Comparison of ENCODE assay signal across 13 cellular contexts in genomic region chr2:20618468-20618885, GRCh38. TPM values are rescaled to one million over a fixed set of nuclear protein-coding genes. Genes with fewer than 3 reads are reported as not detected.
DNase-seq lines count a peak whose midpoint lies in the region; ATAC-seq, FAIRE-seq and TF ChIP-seq lines count a peak whose summit lies in the region.
"Had no signal": no experiment of that assay in that cellular context is flagged by ENCODE, and none has a peak within 500 bp of the region (broad histone marks: within the 10 kb centered on the region; RNA-seq: fewer than 3 reads in every experiment).

No MANE protein-coding gene starts in this region.

- TF ChIP-seq CTCF in BE2C (IDR thresholded peaks at IDR 0.05; ENCODE audit: low read depth, low read length): no peak
- TF ChIP-seq CTCF in ascending aorta (IDR thresholded peaks at IDR 0.05): no peak
- TF ChIP-seq CTCF in kidney (IDR thresholded peaks at IDR 0.05; ENCODE audit: borderline replicate concordance, extremely low read depth, insufficient read depth): no peak

- H3K9me3 ChIP-seq in BE2C: no peaks in the 10 kb centered on the region
- no peaks in the 10 kb centered on the region for H3K9me3 ChIP-seq in ascending aorta
- no peaks in the 10 kb centered on the region for H3K9me3 ChIP-seq in kidney (ENCODE audit: control insufficient read depth in 1 of 2, low read length in 2 of 2)
- H3K9me3 ChIP-seq: MG63 had no signal

- H3K27me3 ChIP-seq in BE2C (no peaks in the 10 kb centered on the region), ascending aorta (no peaks in the 10 kb centered on the region)
- H3K27me3 ChIP-seq: MG63, neural progenitor cell had no signal

- DNase-seq in BE2C: peak; percentile 24
- peak; percentile 65 to 91 for DNase-seq in ascending aorta (ENCODE audit: low spot score in 2 of 2)
- no peak for DNase-seq in kidney
- DNase-seq in sciatic nerve (ENCODE audit: low spot score): peak; percentile 68
- no peak for DNase-seq in retina
- no peak for DNase-seq in ecto neural progenitor cell (ENCODE audit: low spot score)
- DNase-seq: activated CD4-positive, alpha-beta T cell treated with anti-CD3 and anti-CD28 coated beads, Interleukin-2, amount 10 ng/mL, durations not matched to agents 7 days and 5 days; CD4-positive, alpha-beta T cell had no signal

- peak overlapping the region in 1 of 2 donors; percentile 90 for H3K9ac ChIP-seq in kidney (ENCODE audit: low read length in 2 of 2)
- H3K9ac ChIP-seq: neural progenitor cell had no signal

- no peaks in the 10 kb centered on the region; the same call in 1 of the 2 replicates for H3K36me3 ChIP-seq in BE2C
- H3K36me3 ChIP-seq in ascending aorta: peaks cover 28 to 37% of the 10 kb centered on the region in 2 donors
- peaks cover 13 to 31% of the 10 kb centered on the region in 2 donors for H3K36me3 ChIP-seq in kidney (ENCODE audit: control insufficient read depth in 1 of 2, insufficient read depth in 2 of 2, low read length in 2 of 2)
- H3K36me3 ChIP-seq: neural progenitor cell had no signal

- ATAC-seq in sciatic nerve (peak; percentile 19), GM21381 (IDR thresholded peaks at IDR 0.05; ENCODE audit: unreplicated experiment) (no peak), GM19023 (IDR thresholded peaks at IDR 0.05; ENCODE audit: unreplicated experiment) (no peak)

- H3K4me1 ChIP-seq in BE2C (peaks cover 49% of the 10 kb centered on the region), ascending aorta (peaks cover 51 to 59% of the 10 kb centered on the region in 2 donors), kidney (ENCODE audit: control insufficient read depth in 1 of 2, insufficient read depth in 1 of 2, low read depth in 1 of 2, low read length in 2 of 2) (peaks cover 57 to 65% of the 10 kb centered on the region in 2 donors)

- intact Hi-C loops in ascending aorta (cut with DNase I): loop anchor here (1.0 kb wide), 3 partner anchors 16 to 174 kb away; no protein-coding TSS in a partner anchor
- intact Hi-C loops in kidney (cut with DNase I): no loop called here
- intact Hi-C loops in sciatic nerve (cut with DNase I): no loop called here

- no peak for FAIRE-seq in kidney (lab: Jason Lieb, UNC)
- FAIRE-seq: GM12878 had no signal

- H3K27ac ChIP-seq in ascending aorta: peak overlapping the region; percentile 97 to 98
- peak overlapping the region; percentile 91 to 97 for H3K27ac ChIP-seq in kidney (ENCODE audit: low read depth in 2 of 2, low read length in 2 of 2)
- H3K27ac ChIP-seq: neural progenitor cell had no signal

- H3K4me3 ChIP-seq in BE2C (ENCODE audit: low read depth, low read length) (no peak overlapping the region), ascending aorta (peak overlapping the region in 1 of 2 donors; percentile 7), kidney (ENCODE audit: low read length in 2 of 2) (no peak overlapping the region)
- H3K4me3 ChIP-seq: GM12878, MG63, neural progenitor cell had no signal

RNA-seq across cellular contexts. Expression of gene HS1BP3, which starts 32.4 kb away (rescaled TPM):
- 28.3 TPM for polyA plus RNA-seq in BE2C (2012; ENCODE audit: insufficient read depth, insufficient read length, low read depth)
- 40.0 TPM for total RNA-seq in ascending aorta
- total RNA-seq in kidney: 35.5 TPM
- 37.5 TPM for polyA plus RNA-seq in kidney (ENCODE audit: insufficient read depth, low read depth, low replicate concordance)
- 23.2 TPM for total RNA-seq in sciatic nerve

RNA-seq across cellular contexts. Expression of gene GDF7, which starts 48.5 kb away (rescaled TPM):
- 0.14 TPM for polyA plus RNA-seq in BE2C (2012; ENCODE audit: insufficient read depth, insufficient read length, low read depth)
- 11.6 TPM for total RNA-seq in ascending aorta
- 12.5 TPM for total RNA-seq in kidney
- polyA plus RNA-seq in kidney (ENCODE audit: insufficient read depth, low read depth, low replicate concordance): 1.8 TPM
- 7.6 TPM for total RNA-seq in sciatic nerve
- total RNA-seq: activated CD4-positive, alpha-beta T cell treated with anti-CD3 and anti-CD28 coated beads, Interleukin-2, amount 10 ng/mL, durations not matched to agents 7 days and 5 days had no signal

Comparison
In these comparisons a context has a peak if more than half of its experiments do, and no peak if none do; other contexts are left out.
1. DNase-seq: peak in BE2C (single experiment), ascending aorta (2 of 2) and sciatic nerve (single experiment); none in kidney (single experiment), retina (single experiment) and ecto neural progenitor cell (single experiment).